17 cellular contexts compared by ENCODE assay signal in genomic region chrX:138723301-138723700, GRCh38. TPM values are rescaled to one million over a fixed set of nuclear protein-coding genes. Genes with fewer than 3 reads are reported as not detected.
"Had no signal": no experiment of that assay in that cellular context is flagged by ENCODE, and none has a peak within 500 bp of the region (broad histone marks: within the 10 kb centered on the region; RNA-seq: fewer than 3 reads in every experiment).

No MANE protein-coding gene starts in this region.

- DNase-seq: cortex of kidney; esophagus squamous epithelium; foreskin fibroblast; immature natural killer cell; kidney; mucosa of descending colon; naive thymus-derived CD8-positive, alpha-beta T cell; posterior cingulate gyrus; right cardiac atrium; small intestine; stimulated activated CD4-positive, alpha-beta T cell treated with anti-CD3 and anti-CD28 coated beads, Interleukin-12 subunit alpha, Interleukin-12 subunit beta, amount 100 ng/mL, for 4 hours; stimulated activated CD4-positive, alpha-beta T cell treated with anti-CD3 and anti-CD28 coated beads, Interleukin-2, amount 100 ng/mL, for 48 hours; stimulated activated naive CD4-positive, alpha-beta T cell treated with Interleukin-2 at 50 U/mL for 16 hours; trophoblast cell; uterus had no signal

- H3K4me3 Mint-ChIP-seq: immature natural killer cell; naive thymus-derived CD8-positive, alpha-beta T cell had no signal

- ATAC-seq: mucosa of descending colon; naive thymus-derived CD8-positive, alpha-beta T cell; right cardiac atrium had no signal

- H3K4me1 Mint-ChIP-seq: immature natural killer cell; naive thymus-derived CD8-positive, alpha-beta T cell had no signal

- H3K27ac Mint-ChIP-seq: immature natural killer cell; naive thymus-derived CD8-positive, alpha-beta T cell had no signal

- H3K36me3 Mint-ChIP-seq: immature natural killer cell; naive thymus-derived CD8-positive, alpha-beta T cell had no signal

- H3K9me3 Mint-ChIP-seq: immature natural killer cell; naive thymus-derived CD8-positive, alpha-beta T cell had no signal

RNA-seq across cellular contexts. Expression of gene FGF13, which starts 11.8 kb away (rescaled TPM):
- total RNA-seq: naive thymus-derived CD8-positive, alpha-beta T cell; osteocyte; pulmonary artery endothelial cell had no signal
- polyA plus RNA-seq: immature natural killer cell; naive thymus-derived CD8-positive, alpha-beta T cell had no signal
